Comparison of ENCODE assay signal across 1 cellular context in the genomic region with DNA sequence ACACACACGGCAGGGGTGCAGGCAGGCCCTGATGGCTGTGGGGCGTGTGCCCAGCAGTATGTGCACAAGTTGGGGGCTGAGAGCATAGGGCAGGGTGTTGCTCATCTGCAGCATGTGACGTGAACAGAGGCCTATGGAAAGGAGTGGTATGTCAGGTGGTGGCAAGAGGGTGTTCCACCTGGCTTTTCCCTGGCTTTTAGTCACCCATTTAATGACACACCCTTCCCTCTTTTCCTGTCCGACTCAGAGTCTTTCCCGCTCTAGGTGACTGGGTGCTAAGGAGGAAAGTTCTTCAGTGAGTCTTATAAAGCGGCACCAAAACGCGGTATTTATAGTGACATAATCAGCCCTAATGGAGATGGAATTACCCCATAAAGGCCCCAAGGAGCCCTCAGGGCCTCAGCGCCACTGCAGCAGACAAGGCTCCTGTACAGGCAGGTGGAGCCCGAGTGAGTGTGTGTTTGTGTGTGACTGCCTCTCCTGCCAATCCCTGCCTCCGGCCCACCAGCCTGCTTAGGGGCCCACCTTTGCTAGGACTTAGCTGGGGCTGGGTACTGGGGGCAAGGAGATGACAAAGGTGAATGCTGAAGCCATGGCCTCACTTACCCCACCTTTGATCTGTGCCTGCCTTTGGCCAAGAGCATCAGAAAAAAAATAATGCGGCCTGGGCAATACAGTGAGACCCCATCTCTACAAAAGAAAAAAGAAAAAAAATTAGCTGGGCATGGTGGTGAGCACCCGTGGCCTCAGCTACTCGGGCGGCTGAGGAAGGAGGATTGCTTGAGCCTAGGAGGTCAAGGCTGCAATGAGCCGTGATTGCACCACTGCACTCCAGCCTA.
A peak's percentile ranks its signal among the peaks of the same experiment; 100 is the strongest.
TF ChIP-seq lines count a peak whose summit lies in the region.

No MANE protein-coding gene starts in this region.

TF ChIP-seq in HEK293, 187 proteins besides CTCF, POLR2A, EP300 and RAD21 (continued from another document):
- TF ChIP-seq, protein P1, sequence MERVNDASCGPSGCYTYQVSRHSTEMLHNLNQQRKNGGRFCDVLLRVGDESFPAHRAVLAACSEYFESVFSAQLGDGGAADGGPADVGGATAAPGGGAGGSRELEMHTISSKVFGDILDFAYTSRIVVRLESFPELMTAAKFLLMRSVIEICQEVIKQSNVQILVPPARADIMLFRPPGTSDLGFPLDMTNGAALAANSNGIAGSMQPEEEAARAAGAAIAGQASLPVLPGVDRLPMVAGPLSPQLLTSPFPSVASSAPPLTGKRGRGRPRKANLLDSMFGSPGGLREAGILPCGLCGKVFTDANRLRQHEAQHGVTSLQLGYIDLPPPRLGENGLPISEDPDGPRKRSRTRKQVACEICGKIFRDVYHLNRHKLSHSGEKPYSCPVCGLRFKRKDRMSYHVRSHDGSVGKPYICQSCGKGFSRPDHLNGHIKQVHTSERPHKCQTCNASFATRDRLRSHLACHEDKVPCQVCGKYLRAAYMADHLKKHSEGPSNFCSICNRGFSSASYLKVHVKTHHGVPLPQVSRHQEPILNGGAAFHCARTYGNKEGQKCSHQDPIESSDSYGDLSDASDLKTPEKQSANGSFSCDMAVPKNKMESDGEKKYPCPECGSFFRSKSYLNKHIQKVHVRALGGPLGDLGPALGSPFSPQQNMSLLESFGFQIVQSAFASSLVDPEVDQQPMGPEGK (tag by site-specific recombination; IDR thresholded peaks at IDR 0.05): peak; percentile 68; the same call in 1 of the 2 replicates
- TF ChIP-seq ZNF280C (tag by site-specific recombination; IDR thresholded peaks at IDR 0.05): no peak
- TF ChIP-seq ZNF350 (tag by site-specific recombination; IDR thresholded peaks at IDR 0.05): no peak
- TF ChIP-seq, protein P2, sequence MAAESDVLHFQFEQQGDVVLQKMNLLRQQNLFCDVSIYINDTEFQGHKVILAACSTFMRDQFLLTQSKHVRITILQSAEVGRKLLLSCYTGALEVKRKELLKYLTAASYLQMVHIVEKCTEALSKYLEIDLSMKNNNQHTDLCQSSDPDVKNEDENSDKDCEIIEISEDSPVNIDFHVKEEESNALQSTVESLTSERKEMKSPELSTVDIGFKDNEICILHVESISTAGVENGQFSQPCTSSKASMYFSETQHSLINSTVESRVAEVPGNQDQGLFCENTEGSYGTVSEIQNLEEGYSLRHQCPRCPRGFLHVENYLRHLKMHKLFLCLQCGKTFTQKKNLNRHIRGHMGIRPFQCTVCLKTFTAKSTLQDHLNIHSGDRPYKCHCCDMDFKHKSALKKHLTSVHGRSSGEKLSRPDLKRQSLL (tag by site-specific recombination; IDR thresholded peaks at IDR 0.05): 0 out of 2 replicates have a peak, but pooled peaks have one; percentile 4
- TF ChIP-seq ZFP3 (tag by site-specific recombination; IDR thresholded peaks at IDR 0.05; ENCODE audit: low read depth): 0 out of 2 replicates have a peak, but pooled peaks have one; percentile 34
- peak; percentile 96 for TF ChIP-seq OSR2 (tag by site-specific recombination; IDR thresholded peaks at IDR 0.05)
- 0 out of 2 replicates have a peak, but pooled peaks have one; percentile 43 for TF ChIP-seq KLF8 (tag by site-specific recombination; IDR thresholded peaks at IDR 0.05)
